In genomic region chr15:67850995-67851535, GRCh38 we compare ENCODE assay signal across 12 cellular contexts. TPM values are rescaled to one million over a fixed set of nuclear protein-coding genes. Genes with fewer than 3 reads are reported as not detected.
A peak's percentile ranks its signal among the peaks of the same experiment; 100 is the strongest.
DNase-seq lines count a peak whose midpoint lies in the region; ATAC-seq and TF ChIP-seq lines count a peak whose summit lies in the region.
"Had no signal": no experiment of that assay in that cellular context is flagged by ENCODE, and none has a peak within 500 bp of the region (broad histone marks: within the 10 kb centered on the region; RNA-seq: fewer than 3 reads in every experiment).

No MANE protein-coding gene starts in this region.

- H3K9ac ChIP-seq in BLaER1, result no peak overlapping the region
- no peak overlapping the region for H3K9ac ChIP-seq in IMR-90 (ENCODE audit: low read depth, low read length)
- H3K9ac ChIP-seq in colonic mucosa (ENCODE audit: low read depth in 2 of 2, low read length in 2 of 2), result no peak overlapping the region

- H2AK9ac ChIP-seq in IMR-90 (replicated peaks; ENCODE audit: low read depth, low read length, poor library complexity), result no peak overlapping the region

- no peak overlapping the region for H2BK120ac ChIP-seq in IMR-90 (ENCODE audit: low read depth, low read length)

- no peak for TF ChIP-seq CTCF in IMR-90 (conservative IDR thresholded peaks at IDR 0.05; ENCODE audit: low read depth, low read length)
- TF ChIP-seq CTCF in gastroesophageal sphincter (IDR thresholded peaks at IDR 0.05), result no peak
- no peak for TF ChIP-seq CTCF in colonic mucosa (IDR thresholded peaks at IDR 0.05)

- CTCF ChIA-PET in IMR-90 (lab: Yijun Ruan, JAX), result no interaction called here

- intact Hi-C loops in IMR-90 (cut with micrococcal nuclease), result no loop called here
- intact Hi-C loops in colonic mucosa (cut with DNase I), result no loop called here

- peak; percentile 37 for ATAC-seq in IMR-90 (ENCODE audit: low read depth)
- ATAC-seq in gastroesophageal sphincter, result peak; percentile 71
- ATAC-seq in GM19452 (IDR thresholded peaks at IDR 0.05; ENCODE audit: unreplicated experiment), result no peak
- no peak for ATAC-seq in GM18519 (IDR thresholded peaks at IDR 0.05; ENCODE audit: low FRiP score, unreplicated experiment)

- in situ Hi-C loops in IMR-90 (cut with MboI; ENCODE audit: low sequenced_read_pairs), result no loop called here

- dilution Hi-C loops in IMR-90 (cut with HindIII; ENCODE audit: low sequenced_read_pairs, unreplicated experiment), result no loop called here

- H3K36me3 ChIP-seq in BLaER1, result no peaks in the 10 kb centered on the region
- no peaks in the 10 kb centered on the region for H3K36me3 ChIP-seq in IMR-90 (ENCODE audit: control insufficient read depth, insufficient read depth, low read length)
- H3K36me3 ChIP-seq in gastroesophageal sphincter, result no peaks in the 10 kb centered on the region
- H3K36me3 ChIP-seq in colonic mucosa, result no peaks in the 10 kb centered on the region

- H4K8ac ChIP-seq in IMR-90 (ENCODE audit: low read depth in 2 of 2, low read length in 2 of 2), result no peak overlapping the region

- no peak overlapping the region for H2AFZ ChIP-seq in IMR-90 (replicated peaks; ENCODE audit: low read length, poor library complexity)

- no peak overlapping the region for H4K5ac ChIP-seq in IMR-90 (ENCODE audit: low read depth, low read length)

- no peaks in the 10 kb centered on the region for H3K79me1 ChIP-seq in IMR-90 (ENCODE audit: low read depth in 1 of 2, low read length in 2 of 2)

- H3K4me3 ChIP-seq in BLaER1, result no peak overlapping the region
- no peak overlapping the region for H3K4me3 ChIP-seq in IMR-90 (ENCODE audit: insufficient read depth, low read depth, low read length)
- H3K4me3 ChIP-seq in gastroesophageal sphincter, result no peak overlapping the region
- no peak overlapping the region for H3K4me3 ChIP-seq in colonic mucosa

- H4K20me1 ChIP-seq in BLaER1, result no peaks in the 10 kb centered on the region
- H4K20me1 ChIP-seq in IMR-90 (ENCODE audit: insufficient read depth, low read length), result no peaks in the 10 kb centered on the region

- no TSS peak for BruUV-seq in IMR-90 (replicated peaks; lab: Mats Ljungman, UMichigan)

- H3K4ac ChIP-seq in IMR-90 (ENCODE audit: low read depth, low read length), result no peak overlapping the region

- no peak overlapping the region for H3K18ac ChIP-seq in IMR-90 (ENCODE audit: low read depth, low read length)

- H2AK5ac ChIP-seq in IMR-90 (ENCODE audit: low read depth, low read length), result no peak overlapping the region

- H2BK5ac ChIP-seq in IMR-90 (ENCODE audit: low read depth, low read length, poor library complexity, severe bottlenecking), result no peak overlapping the region

- H4K91ac ChIP-seq in IMR-90 (ENCODE audit: insufficient read depth, low read depth, low read length), result no peak overlapping the region

- POLR2A ChIA-PET in IMR-90 (lab: Charles Lee; ENCODE audit: unreplicated experiment), result interaction anchor here (0.7 kb wide), 1 partner anchor 250 kb away, joined by 7 read pairs; no protein-coding TSS in a partner anchor

- H3K14ac ChIP-seq in IMR-90 (replicated peaks; ENCODE audit: low read depth, low read length), result no peak overlapping the region

- H3K56ac ChIP-seq in IMR-90 (ENCODE audit: extremely low read depth, insufficient read depth, low read length), result no peak overlapping the region

- H3K27me3 ChIP-seq in BLaER1 (no peaks in the 10 kb centered on the region), IMR-90 (ENCODE audit: control insufficient read depth, insufficient read depth, low read length) (peaks cover 4% of the 10 kb centered on the region), gastroesophageal sphincter (no peaks in the 10 kb centered on the region), colonic mucosa (no peaks in the 10 kb centered on the region)

- no peak overlapping the region for H2BK20ac ChIP-seq in IMR-90 (ENCODE audit: low read depth, low read length)

- DNase-seq in IMR-90 (peak; percentile 18), SKM-1 treated with dmso at 0.1 percent for 144 hours (lab: John Stamatoyannopoulos, UW; ENCODE audit: unreplicated experiment) (peak; percentile 85), colonic mucosa (no peak), caudate nucleus (lab: John Stamatoyannopoulos, UW) (no peak)
- DNase-seq: activated CD4-positive, alpha-beta memory T cell treated with anti-CD3 and anti-CD28 coated beads, Interleukin-2, amount 10 ng/mL, durations not matched to agents 7 days and 5 days; NCI-H2107 had no signal

- TF ChIP-seq POLR2A in IMR-90 (IDR thresholded peaks at IDR 0.05; ENCODE audit: low read depth, low read length) (no peak), gastroesophageal sphincter (IDR thresholded peaks at IDR 0.05) (no peak)

- H3K4me1 ChIP-seq in BLaER1 (peaks cover 58% of the 10 kb centered on the region), IMR-90 (ENCODE audit: control insufficient read depth, insufficient read depth, low read length) (no peaks in the 10 kb centered on the region), gastroesophageal sphincter (no peaks in the 10 kb centered on the region), colonic mucosa (no peaks in the 10 kb centered on the region)

- H3K27ac ChIP-seq in BLaER1 (no peak overlapping the region), IMR-90 (ENCODE audit: insufficient read depth, low read length) (no peak overlapping the region), gastroesophageal sphincter (no peak overlapping the region), colonic mucosa (no peak overlapping the region), caudate nucleus (ENCODE audit: low read depth, low read length) (no peak overlapping the region)

- no peak for TF ChIP-seq EP300 in gastroesophageal sphincter (IDR thresholded peaks at IDR 0.05)

- H3K4me2 ChIP-seq in BLaER1 (peak overlapping the region; percentile 23), IMR-90 (ENCODE audit: low read depth, low read length) (no peak overlapping the region)

- no peaks in the 10 kb centered on the region for H3K9me1 ChIP-seq in IMR-90 (ENCODE audit: insufficient read depth, low read length)

- no peak overlapping the region; the same call in 2 of the 3 replicates for H2BK15ac ChIP-seq in IMR-90 (ENCODE audit: low read depth, low read length)

- no CpG with 5 or more reads among the region's 4 CpGs for WGBS in IMR-90 (ENCODE audit: extremely low coverage in 2 of 2, insufficient read length in 1 of 2), 2 experiments
- WGBS in gastroesophageal sphincter (ENCODE audit: low coverage in 1 of 2), 2 donors, result 81% methylated on average over 2 of the region's 4 CpGs; no CpG with 5 or more reads in 1 of the 2 donors

- TF ChIP-seq RAD21 in IMR-90 (IDR thresholded peaks at IDR 0.05; ENCODE audit: low read length), result no peak

- no peak overlapping the region for H3K23ac ChIP-seq in IMR-90 (ENCODE audit: low read depth, low read length)

- H3K9me3 ChIP-seq in BLaER1 (0 out of 2 replicates have a peak, but pooled peaks cover 4% of the 10 kb centered on the region), IMR-90 (ENCODE audit: control insufficient read depth, insufficient read depth, low read length) (no peaks in the 10 kb centered on the region), gastroesophageal sphincter (no peaks in the 10 kb centered on the region), colonic mucosa (no peaks in the 10 kb centered on the region)

TF ChIP-seq in IMR-90, 13 proteins besides CTCF, POLR2A, EP300 and RAD21:
- TF ChIP-seq CEBPB (IDR thresholded peaks at IDR 0.05; ENCODE audit: low read depth, low read length), result peak; percentile 78
- TF ChIP-seq SMC3 (IDR thresholded peaks at IDR 0.05; ENCODE audit: low read depth, low read length), result no peak

RNA-seq across cellular contexts. Expression of gene RNU6-1, which starts 11.2 kb away (rescaled TPM):
- total RNA-seq in IMR-90 (2012; rRNA removed) (not detected in 2 replicates), gastroesophageal sphincter (not detected), colonic mucosa (not detected)
- polyA plus RNA-seq in IMR-90 (2012; rRNA removed), result not detected in 2 replicates
- polyA plus RNA-seq in IMR-90 (2012; cell fraction: cytosol; rRNA removed), result not detected in 2 replicates
- polyA plus RNA-seq in IMR-90 (2012; cell fraction: nucleus; rRNA removed; ENCODE audit: low replicate concordance), result not detected in 2 replicates
- total RNA-seq: activated CD4-positive, alpha-beta memory T cell treated with anti-CD3 and anti-CD28 coated beads, Interleukin-2, amount 10 ng/mL, durations not matched to agents 7 days and 5 days had no signal
- polyA plus RNA-seq: adipose tissue, BJ had no signal

RNA-seq across cellular contexts. Expression of gene SKOR1, which starts 25.8 kb away (rescaled TPM):
- total RNA-seq in IMR-90 (2012; rRNA removed) (not detected in 2 replicates), gastroesophageal sphincter (1 to 10 TPM in 2 of 4 donors, under 1 TPM in 2; 0.46 to 2.2 (median 0.87) TPM), colonic mucosa (under 1 TPM; 0.10 to 0.19 TPM)
- 0.03 and 0.06 TPM in 2 replicates for polyA plus RNA-seq in IMR-90 (2012; rRNA removed)
- polyA plus RNA-seq in IMR-90 (2012; cell fraction: cytosol; rRNA removed), result 0.07 TPM in 1 of 2 replicates, not detected in the other
- 0.21 and 0.52 TPM in 2 replicates for polyA plus RNA-seq in IMR-90 (2012; cell fraction: nucleus; rRNA removed; ENCODE audit: low replicate concordance)

Comparison
In these comparisons a context has a peak if more than half of its experiments do, and no peak if none do; other contexts are left out.
1. ATAC-seq: peak in IMR-90 (single experiment) and gastroesophageal sphincter (single experiment); none in GM19452 (single experiment) and GM18519 (single experiment).
2. DNase-seq: peak in IMR-90 (single experiment) and SKM-1 treated with dmso at 0.1 percent for 144 hours (single experiment); none in colonic mucosa (single experiment) and caudate nucleus (0 of 61).